10 cellular contexts compared by ENCODE assay signal in the genomic region with DNA sequence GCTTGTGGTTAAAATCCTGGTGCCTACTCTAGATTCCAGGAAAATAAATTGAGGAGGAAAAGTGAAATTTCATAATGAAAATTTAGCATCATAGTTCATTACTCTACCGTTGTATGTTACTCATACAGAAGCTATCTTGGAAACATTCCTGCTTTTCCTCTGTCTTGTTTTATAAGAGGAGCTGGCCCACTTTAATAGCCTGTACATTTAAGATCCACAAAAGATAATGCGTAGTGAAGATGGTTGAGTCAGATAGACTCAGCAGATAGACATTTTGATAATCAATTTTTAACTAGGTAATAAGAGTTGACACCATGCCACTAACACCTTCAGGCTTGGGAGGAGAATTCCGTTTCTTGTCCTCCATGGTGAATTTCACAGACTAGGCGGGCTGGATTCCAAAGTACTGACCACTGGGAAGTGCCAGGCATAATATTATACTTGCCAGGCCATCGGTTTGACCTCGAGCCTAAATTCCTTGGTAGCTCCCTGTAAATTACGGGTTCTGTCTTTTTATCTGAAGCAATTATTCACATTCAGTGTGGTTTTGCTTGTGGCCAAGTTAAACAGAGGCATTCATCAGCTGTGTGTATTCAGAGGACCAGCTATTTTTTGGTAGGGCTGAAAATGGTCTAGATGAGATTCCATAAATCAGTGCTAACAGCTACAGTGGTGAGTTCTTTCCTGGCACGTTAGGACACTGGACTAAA.
DNase-seq lines count a peak whose midpoint lies in the region; TF ChIP-seq lines count a peak whose summit lies in the region.
"Had no signal": no experiment of that assay in that cellular context is flagged by ENCODE, and none has a peak within 500 bp of the region (broad histone marks: within the 10 kb centered on the region; RNA-seq: fewer than 3 reads in every experiment).

No MANE protein-coding gene starts in this region.

- H3K4me1 Mint-ChIP-seq in CD14-positive monocyte = no peaks in the 10 kb centered on the region

- TF ChIP-seq CTCF in CD14-positive monocyte (IDR thresholded peaks at IDR 0.05) = no peak

- H3K9me3 Mint-ChIP-seq in CD14-positive monocyte = peaks cover 0 to 4% (median 0%) of the 10 kb centered on the region in 7 donors

- H3K4me3 Mint-ChIP-seq in CD14-positive monocyte = no peak overlapping the region

- H3K27me3 Mint-ChIP-seq in CD14-positive monocyte (ENCODE audit: low read depth in 3 of 3) = peaks cover 6 to 9% (median 8%) of the 10 kb centered on the region in 3 donors

- H3K27ac Mint-ChIP-seq in CD14-positive monocyte = no peak overlapping the region

- no peaks in the 10 kb centered on the region for H3K36me3 Mint-ChIP-seq in CD14-positive monocyte

- intact Hi-C loops in CD14-positive monocyte (cut with micrococcal nuclease) = no loop called here

- DNase-seq in GM04503 (ENCODE audit: low read depth) = peak; percentile 98
- DNase-seq in SW 1271 (lab: John Stamatoyannopoulos, UW) = peak; percentile 39 to 66
- DNase-seq in foreskin melanocyte = peak; percentile 59
- peak; percentile 88 for DNase-seq in renal cortical epithelial cell (ENCODE audit: low read depth)
- DNase-seq in NCI-H187 (lab: John Stamatoyannopoulos, UW) = no peak
- DNase-seq in OCI-M2 (lab: John Stamatoyannopoulos, UW; ENCODE audit: unreplicated experiment) = no peak
- no peak for DNase-seq in ecto neural progenitor cell (ENCODE audit: low spot score)
- DNase-seq in CD14-positive monocyte (ENCODE audit: low spot score) = no peak
- DNase-seq: activated effector memory CD4-positive, alpha-beta T cell treated with Interleukin-2 at 50 U/mL for 16 hours; Kasumi-1 had no signal

Comparison
In these comparisons a context has a peak if more than half of its experiments do, and no peak if none do; other contexts are left out.
1. DNase-seq: peak in GM04503 (single experiment), SW 1271 (2 of 2), foreskin melanocyte (single experiment) and renal cortical epithelial cell (single experiment); none in NCI-H187 (0 of 2), OCI-M2 (single experiment), ecto neural progenitor cell (single experiment) and CD14-positive monocyte (single experiment).